ENCODE assay signal across 8 cellular contexts in the genomic region with DNA sequence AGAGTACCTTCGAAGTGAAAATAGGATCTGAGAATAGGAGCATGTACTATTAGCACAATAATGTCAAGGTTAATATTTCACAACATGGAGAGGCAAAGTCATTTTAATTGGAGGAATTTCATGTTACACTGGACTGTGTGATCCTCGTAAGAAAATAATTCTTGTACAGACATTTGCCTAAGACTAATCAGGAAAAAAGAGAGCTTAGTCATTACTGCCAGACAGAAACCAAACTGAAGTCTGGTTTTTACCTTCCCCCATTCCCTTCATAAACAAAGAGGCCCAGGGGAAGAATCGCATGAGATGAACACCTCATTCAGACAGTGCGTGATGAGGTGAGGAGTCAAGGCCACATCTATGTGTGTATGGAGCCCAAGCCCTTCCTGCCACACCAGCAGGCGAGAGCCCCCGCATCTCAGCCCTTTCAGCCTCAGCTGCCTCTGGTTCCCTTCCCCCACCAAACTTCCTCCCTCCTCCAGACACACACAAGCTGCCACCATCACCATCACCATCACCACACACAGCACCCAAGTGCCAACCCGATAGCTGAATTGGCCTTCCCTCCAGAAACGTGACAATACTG.
DNase-seq lines count a peak whose midpoint lies in the region; ATAC-seq, FAIRE-seq and TF ChIP-seq lines count a peak whose summit lies in the region.

No MANE protein-coding gene starts in this region.

- BruUV-seq in HepG2 (replicated peaks; lab: Mats Ljungman, UMichigan), result no TSS peak

- TF ChIP-seq CTCF in HepG2 (CRISPR knock-in tag; IDR thresholded peaks at IDR 0.05), result no peak
- TF ChIP-seq CTCF in thyroid gland (IDR thresholded peaks at IDR 0.05), result no peak

- WGBS in HepG2 (ENCODE audit: low lambda C conversion rate), result 1% methylated on average over 8 of the region's 8 CpGs
- WGBS in thyroid gland, 2 donors, result 77 to 87% methylated on average over 8 of the region's 8 CpGs

- H2AFZ ChIP-seq in HepG2 (ENCODE audit: low read length), result no peak overlapping the region

- intact Hi-C loops in HepG2 (cut with micrococcal nuclease; ENCODE audit: unreplicated experiment) (loop anchor here (1.0 to 2.0 kb wide), 5 partner anchors 9 to 355 kb away; no protein-coding TSS in a partner anchor), thyroid gland (cut with DNase I) (loop anchor here (10.0 kb wide), 1 partner anchor 69 kb away; no protein-coding TSS in a partner anchor)

- peak in 1 of 2 experiments; percentile 78; a peak in 2 of 4 replicates for TF ChIP-seq EP300 in HepG2 (IDR thresholded peaks at IDR 0.05; ENCODE audit: low read depth in 2 of 2, low read length in 2 of 2)
- TF ChIP-seq EP300 in HepG2 (CRISPR knock-in tag; IDR thresholded peaks at IDR 0.05; ENCODE audit: borderline replicate concordance), result peak; percentile 81

- POLR2A ChIA-PET in HepG2 (lab: Yijun Ruan, JAX), result interaction anchor here (1.2 to 3.1 kb wide), 8 partner anchors 11 to 355 kb away, joined by 3 to 36 read pairs (median 8); partner anchors contain the start of gene ABCA1

- peaks cover 4 to 6% of the 10 kb centered on the region in 2 donors for H3K4me1 Mint-ChIP-seq in immature natural killer cell

- H3K4me3 ChIP-seq in HepG2 (replicated peaks in 1 of 3; ENCODE audit: insufficient read depth in 1 of 3, low read depth in 2 of 3, low read length in 3 of 3) (peak overlapping the region in 2 of 3 experiments; percentile 46 to 64; a peak in 4 of 6 replicates), thyroid gland (replicated peaks in 1 of 3) (no peak overlapping the region)

- no peak overlapping the region for H3K4me3 Mint-ChIP-seq in immature natural killer cell

- CTCF ChIA-PET in HepG2 (lab: Yijun Ruan, JAX; ENCODE audit: low intra/inter-chr PET ratio, low total read pairs), result no interaction called here

- H3K9me3 Mint-ChIP-seq in immature natural killer cell, result no peaks in the 10 kb centered on the region

- no peaks in the 10 kb centered on the region for H3K36me3 Mint-ChIP-seq in immature natural killer cell

- H3K9me3 ChIP-seq in HepG2 (ENCODE audit: low read length) (no peaks in the 10 kb centered on the region), thyroid gland (no peaks in the 10 kb centered on the region)

- H3K27ac ChIP-seq in HepG2 (ENCODE audit: extremely low read length, insufficient read depth, low read length) (peak overlapping the region; percentile 63), thyroid gland (peak overlapping the region; percentile 64 to 77 (median 70))

- in situ Hi-C loops in HepG2 (cut with HindIII; ENCODE audit: extremely low pct_ligation_motif_present, low pct_unique_long_range_greater_than_20kb), result loop anchor here (10.0 kb wide), 1 partner anchor 139 kb away; the partner anchor contains the start of gene ABCA1

- TF ChIP-seq RAD21 in HepG2 (CRISPR knock-in tag; IDR thresholded peaks at IDR 0.05), result no peak

- H3K9ac ChIP-seq in HepG2 (ENCODE audit: insufficient read depth, low read depth, low read length), result peak overlapping the region; percentile 54

- H3K4me2 ChIP-seq in HepG2 (ENCODE audit: low read depth, low read length), result peak overlapping the region; percentile 98

- H3K27me3 ChIP-seq in HepG2 (ENCODE audit: control insufficient read depth in 1 of 2, insufficient read depth in 2 of 2, low read length in 2 of 2) (no peaks in the 10 kb centered on the region), thyroid gland (no peaks in the 10 kb centered on the region)

- H3K4me1 ChIP-seq in HepG2 (ENCODE audit: insufficient read depth, low read length), result peaks cover 59% of the 10 kb centered on the region
- peaks cover 16 to 40% of the 10 kb centered on the region in 2 donors for H3K4me1 ChIP-seq in thyroid gland

- H3K36me3 ChIP-seq in HepG2 (replicated peaks in 1 of 2; ENCODE audit: control insufficient read depth in 1 of 2, insufficient read depth in 2 of 2, low read length in 2 of 2) (no peaks in the 10 kb centered on the region), thyroid gland (no peaks in the 10 kb centered on the region)

- peaks cover 4 to 18% (median 9%) of the 10 kb centered on the region in 3 donors for H3K27me3 Mint-ChIP-seq in immature natural killer cell (ENCODE audit: low read depth in 3 of 3)

- TF ChIP-seq POLR2A in HepG2 (IDR thresholded peaks at IDR 0.05; ENCODE audit: insufficient read depth in 1 of 2, low read depth in 2 of 2, low read length in 2 of 2) (no peak), thyroid gland (IDR thresholded peaks at IDR 0.05) (no peak)

- ATAC-seq in HG03159 (IDR thresholded peaks at IDR 0.05; ENCODE audit: unreplicated experiment), result peak; percentile 56
- peak; percentile 10 for ATAC-seq in HepG2
- no peak for ATAC-seq in HG03280 (IDR thresholded peaks at IDR 0.05; ENCODE audit: unreplicated experiment)

- H3K27ac Mint-ChIP-seq in immature natural killer cell, result no peak overlapping the region

- peak; percentile 40 for FAIRE-seq in HepG2 (lab: Jason Lieb, UNC)

- H3K79me2 ChIP-seq in HepG2 (ENCODE audit: insufficient read depth, low read length), result no peaks in the 10 kb centered on the region

- no peaks in the 10 kb centered on the region for H4K20me1 ChIP-seq in HepG2 (ENCODE audit: insufficient read depth, low read length)

- DNase-seq in GDM1 (lab: John Stamatoyannopoulos, UW) (peak; percentile 37), astrocyte of the hippocampus (ENCODE audit: low read depth, low spot score) (peak; percentile 86), HepG2 (ENCODE audit: low spot score) (peak; percentile 75), thyroid gland (no peak), NCI-H1436 (lab: John Stamatoyannopoulos, UW) (no peak), immature natural killer cell (no peak)

TF ChIP-seq in HepG2, 621 proteins besides CTCF, POLR2A, EP300 and RAD21 (continues in another document):
- TF ChIP-seq, protein P1, sequence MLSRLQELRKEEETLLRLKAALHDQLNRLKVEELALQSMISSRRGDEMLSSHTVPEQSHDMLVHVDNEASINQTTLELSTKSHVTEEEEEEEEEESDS (CRISPR knock-in tag; IDR thresholded peaks at IDR 0.05; ENCODE audit: borderline replicate concordance), result no peak
- TF ChIP-seq ZBTB7B (CRISPR knock-in tag; IDR thresholded peaks at IDR 0.05) (peak; percentile 9; the same call in 1 of the 2 replicates), SMAD3 (CRISPR knock-in tag; IDR thresholded peaks at IDR 0.05) (peak; percentile 26; the same call in 1 of the 2 replicates), GATAD1 (CRISPR knock-in tag; IDR thresholded peaks at IDR 0.05) (peak; percentile 37; the same call in 1 of the 2 replicates), FOSL1 (CRISPR knock-in tag; IDR thresholded peaks at IDR 0.05; ENCODE audit: borderline replicate concordance) (no peak), CC2D1A (CRISPR knock-in tag; IDR thresholded peaks at IDR 0.05) (no peak), E2F5 (CRISPR knock-in tag; conservative IDR thresholded peaks at IDR 0.05) (no peak), ZNF652 (CRISPR knock-in tag; IDR thresholded peaks at IDR 0.05; ENCODE audit: borderline replicate concordance, low read depth) (no peak), HMG20A (CRISPR knock-in tag; IDR thresholded peaks at IDR 0.05; ENCODE audit: borderline replicate concordance) (peak; percentile 85; the same call in 1 of the 2 replicates), ZMAT3 (CRISPR knock-in tag; conservative IDR thresholded peaks at IDR 0.05) (no peak), NR3C1 (CRISPR knock-in tag; IDR thresholded peaks at IDR 0.05) (no peak), THYN1 (CRISPR knock-in tag; IDR thresholded peaks at IDR 0.05; ENCODE audit: borderline replicate concordance, low read depth) (no peak), ZNF567 (CRISPR knock-in tag; IDR thresholded peaks at IDR 0.05; ENCODE audit: borderline replicate concordance) (no peak), ZNF660 (CRISPR knock-in tag; IDR thresholded peaks at IDR 0.05; ENCODE audit: borderline replicate concordance, low read depth) (no peak), NFKB2 (CRISPR knock-in tag; IDR thresholded peaks at IDR 0.05; ENCODE audit: borderline replicate concordance) (no peak), ATF1 (CRISPR knock-in tag; IDR thresholded peaks at IDR 0.05) (no peak), TEAD2 (CRISPR knock-in tag; IDR thresholded peaks at IDR 0.05) (no peak), XBP1 (CRISPR knock-in tag; IDR thresholded peaks at IDR 0.05) (no peak), ZNF564 (CRISPR knock-in tag; IDR thresholded peaks at IDR 0.05) (0 out of 2 replicates have a peak, but pooled peaks have one; percentile 4), GABPB1 (CRISPR knock-in tag; IDR thresholded peaks at IDR 0.05) (no peak), BCL6 (CRISPR knock-in tag; IDR thresholded peaks at IDR 0.05) (peak; percentile 86)
- TF ChIP-seq, protein P2, sequence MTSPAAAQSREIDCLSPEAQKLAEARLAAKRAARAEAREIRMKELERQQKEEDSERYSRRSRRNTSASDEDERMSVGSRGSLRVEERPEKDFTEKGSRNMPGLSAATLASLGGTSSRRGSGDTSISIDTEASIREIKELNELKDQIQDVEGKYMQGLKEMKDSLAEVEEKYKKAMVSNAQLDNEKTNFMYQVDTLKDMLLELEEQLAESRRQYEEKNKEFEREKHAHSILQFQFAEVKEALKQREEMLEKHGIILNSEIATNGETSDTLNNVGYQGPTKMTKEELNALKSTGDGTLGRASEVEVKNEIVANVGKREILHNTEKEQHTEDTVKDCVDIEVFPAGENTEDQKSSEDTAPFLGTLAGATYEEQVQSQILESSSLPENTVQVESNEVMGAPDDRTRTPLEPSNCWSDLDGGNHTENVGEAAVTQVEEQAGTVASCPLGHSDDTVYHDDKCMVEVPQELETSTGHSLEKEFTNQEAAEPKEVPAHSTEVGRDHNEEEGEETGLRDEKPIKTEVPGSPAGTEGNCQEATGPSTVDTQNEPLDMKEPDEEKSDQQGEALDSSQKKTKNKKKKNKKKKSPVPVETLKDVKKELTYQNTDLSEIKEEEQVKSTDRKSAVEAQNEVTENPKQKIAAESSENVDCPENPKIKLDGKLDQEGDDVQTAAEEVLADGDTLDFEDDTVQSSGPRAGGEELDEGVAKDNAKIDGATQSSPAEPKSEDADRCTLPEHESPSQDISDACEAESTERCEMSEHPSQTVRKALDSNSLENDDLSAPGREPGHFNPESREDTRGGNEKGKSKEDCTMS (CRISPR knock-in tag; conservative IDR thresholded peaks at IDR 0.05), result no peak
- TF ChIP-seq, protein P3, sequence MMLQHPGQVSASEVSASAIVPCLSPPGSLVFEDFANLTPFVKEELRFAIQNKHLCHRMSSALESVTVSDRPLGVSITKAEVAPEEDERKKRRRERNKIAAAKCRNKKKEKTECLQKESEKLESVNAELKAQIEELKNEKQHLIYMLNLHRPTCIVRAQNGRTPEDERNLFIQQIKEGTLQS (CRISPR knock-in tag; IDR thresholded peaks at IDR 0.05), result no peak

Comparison
In these comparisons a context has a peak if more than half of its experiments do, and no peak if none do; other contexts are left out.
1. DNase-seq: peak in GDM1 (single experiment), astrocyte of the hippocampus (single experiment) and HepG2 (single experiment); none in thyroid gland (0 of 2), NCI-H1436 (single experiment) and immature natural killer cell (0 of 3).
2. H3K4me3 ChIP-seq: peak in HepG2 (2 of 3); none in thyroid gland (0 of 3).